In the genomic region with DNA sequence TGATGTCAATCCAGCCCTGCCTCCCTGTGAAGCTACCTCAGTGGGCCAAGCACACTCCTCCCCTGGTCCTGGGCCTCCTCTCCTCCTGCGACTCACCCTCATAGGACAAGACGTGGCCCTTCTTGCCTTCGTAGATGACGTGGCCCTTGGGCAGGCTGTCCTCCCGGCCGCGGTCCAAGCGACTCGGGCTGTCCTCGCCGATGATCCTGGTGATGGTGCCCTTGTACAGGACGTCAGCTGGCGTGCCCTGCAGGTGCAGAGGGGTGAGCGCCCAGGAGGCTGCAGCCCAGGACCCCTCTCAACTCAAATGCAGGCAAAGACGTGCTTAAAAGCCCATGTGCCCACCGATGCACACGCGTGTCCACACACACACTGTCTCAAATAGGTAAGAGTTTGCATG, we compare ENCODE assay signal across 29 cellular contexts. TPM values are rescaled to one million over a fixed set of nuclear protein-coding genes. Genes with fewer than 3 reads are reported as not detected.
"Had no signal": no experiment of that assay in that cellular context is flagged by ENCODE, and none has a peak within 500 bp of the region (broad histone marks: within the 10 kb centered on the region; RNA-seq: fewer than 3 reads in every experiment).

No MANE protein-coding gene starts in this region.

- H3K4me3 ChIP-seq: ascending aorta, coronary artery, dorsolateral prefrontal cortex, heart left ventricle had no signal

- FAIRE-seq: bronchial epithelial cell, frontal cortex had no signal

- H3K27me3 Mint-ChIP-seq: activated CD4-positive, alpha-beta memory T cell treated with anti-CD3 and anti-CD28 coated beads, Interleukin-2, amount 10 ng/mL, durations not matched to agents 7 days and 5 days; activated CD4-positive, alpha-beta T cell treated with anti-CD3 and anti-CD28 coated beads, Interleukin-2, amount 10 ng/mL, durations not matched to agents 7 days and 5 days; activated naive CD8-positive, alpha-beta T cell treated with anti-CD3 and anti-CD28 coated beads, Interleukin-2, amount 10 ng/mL, durations not matched to agents 7 days and 5 days; activated T-helper 17 cell treated with anti-CD3 and anti-CD28 coated beads, Interleukin-2, amount 50 U/mL, for 72 hours; central memory CD8-positive, alpha-beta T cell; dendritic cell treated with granulocyte-macrophage colony-stimulating factor and Interleukin-4, amounts not matched to agents 40 ng/mL and 50 ng/mL, for 4 days had no signal

- H3K9me3 Mint-ChIP-seq: activated CD4-positive, alpha-beta memory T cell treated with anti-CD3 and anti-CD28 coated beads, Interleukin-2, amount 10 ng/mL, durations not matched to agents 7 days and 5 days; activated CD4-positive, alpha-beta T cell treated with anti-CD3 and anti-CD28 coated beads, Interleukin-2, amount 10 ng/mL, durations not matched to agents 7 days and 5 days; activated naive CD4-positive, alpha-beta T cell treated with anti-CD3 and anti-CD28 coated beads, Interleukin-2, amount 50 U/mL, for 72 hours; activated naive CD8-positive, alpha-beta T cell treated with anti-CD3 and anti-CD28 coated beads, Interleukin-2, amount 10 ng/mL, durations not matched to agents 7 days and 5 days; activated T-cell treated with anti-CD3 and anti-CD28 coated beads, Interleukin-2, amount 50 U/mL, for 4 hours; activated T-helper 17 cell treated with anti-CD3 and anti-CD28 coated beads, Interleukin-2, amount 50 U/mL, for 72 hours; central memory CD8-positive, alpha-beta T cell; dendritic cell treated with granulocyte-macrophage colony-stimulating factor and Interleukin-4, amounts not matched to agents 40 ng/mL and 50 ng/mL, for 4 days; endodermal cell had no signal

- H3K4me1 Mint-ChIP-seq: activated CD4-positive, alpha-beta memory T cell treated with anti-CD3 and anti-CD28 coated beads, Interleukin-2, amount 10 ng/mL, durations not matched to agents 7 days and 5 days; activated CD4-positive, alpha-beta T cell treated with anti-CD3 and anti-CD28 coated beads, Interleukin-2, amount 10 ng/mL, durations not matched to agents 7 days and 5 days; activated naive CD8-positive, alpha-beta T cell treated with anti-CD3 and anti-CD28 coated beads, Interleukin-2, amount 10 ng/mL, durations not matched to agents 7 days and 5 days; activated T-helper 17 cell treated with anti-CD3 and anti-CD28 coated beads, Interleukin-2, amount 50 U/mL, for 72 hours; central memory CD8-positive, alpha-beta T cell; endodermal cell had no signal

- H3K36me3 Mint-ChIP-seq: activated naive CD4-positive, alpha-beta T cell treated with anti-CD3 and anti-CD28 coated beads, Interleukin-2, amount 50 U/mL, for 72 hours had no signal

- H3K27ac ChIP-seq: ascending aorta, brain microvascular endothelial cell, coronary artery, heart left ventricle had no signal

- ATAC-seq: activated naive CD4-positive, alpha-beta T cell treated with anti-CD3 and anti-CD28 coated beads, Interleukin-2, amount 50 U/mL, for 72 hours; activated T-cell treated with anti-CD3 and anti-CD28 coated beads, Interleukin-2, amount 50 U/mL, for 4 hours; esophagus mucosa; heart left ventricle had no signal

- H3K4me1 ChIP-seq: ascending aorta had no signal

- DNase-seq: activated CD4-positive, alpha-beta memory T cell treated with anti-CD3 and anti-CD28 coated beads, Interleukin-2, amount 10 ng/mL, durations not matched to agents 7 days and 5 days; activated CD4-positive, alpha-beta T cell treated with anti-CD3 and anti-CD28 coated beads for 4 hours; activated CD4-positive, alpha-beta T cell treated with anti-CD3 and anti-CD28 coated beads, Interleukin-2, amount 10 ng/mL, durations not matched to agents 7 days and 5 days; activated CD4-positive, alpha-beta T cell treated with anti-CD3 and anti-CD28 coated beads, Interleukin-2, amount 50 U/mL, for 4 hours; activated CD4-positive, CD25-positive, alpha-beta regulatory T cell; activated CD4-positive, CD25-positive, alpha-beta regulatory T cell treated with anti-CD3 and anti-CD28 coated beads, Interleukin-2, amount 50 U/mL, for 72 hours; activated effector memory CD4-positive, alpha-beta T cell treated with Interleukin-2 at 50 U/mL for 16 hours; activated gamma-delta T cell treated with Interleukin-2 at 50 U/mL for 16 hours; activated naive CD4-positive, alpha-beta T cell treated with Interleukin-2 at 50 U/mL for 16 hours; activated naive CD8-positive, alpha-beta T cell treated with anti-CD3 and anti-CD28 coated beads, Interleukin-2, amount 10 ng/mL, durations not matched to agents 7 days and 5 days; activated T-cell treated with anti-CD3 and anti-CD28 coated beads, Interleukin-2, amount 50 U/mL, for 4 hours; brain microvascular endothelial cell; dorsolateral prefrontal cortex; effector memory CD4-positive, alpha-beta T cell; endodermal cell; foreskin fibroblast; heart left ventricle; T-helper 2 cell had no signal

- H3K27ac Mint-ChIP-seq: activated CD4-positive, alpha-beta memory T cell treated with anti-CD3 and anti-CD28 coated beads, Interleukin-2, amount 10 ng/mL, durations not matched to agents 7 days and 5 days; activated CD4-positive, alpha-beta T cell treated with anti-CD3 and anti-CD28 coated beads, Interleukin-2, amount 10 ng/mL, durations not matched to agents 7 days and 5 days; activated naive CD8-positive, alpha-beta T cell treated with anti-CD3 and anti-CD28 coated beads, Interleukin-2, amount 10 ng/mL, durations not matched to agents 7 days and 5 days; activated T-helper 17 cell treated with anti-CD3 and anti-CD28 coated beads, Interleukin-2, amount 50 U/mL, for 72 hours; dendritic cell treated with granulocyte-macrophage colony-stimulating factor and Interleukin-4, amounts not matched to agents 40 ng/mL and 50 ng/mL, for 4 days; endodermal cell had no signal

- H3K4me3 Mint-ChIP-seq: activated CD4-positive, alpha-beta memory T cell treated with anti-CD3 and anti-CD28 coated beads, Interleukin-2, amount 10 ng/mL, durations not matched to agents 7 days and 5 days; activated CD4-positive, alpha-beta T cell treated with anti-CD3 and anti-CD28 coated beads, Interleukin-2, amount 10 ng/mL, durations not matched to agents 7 days and 5 days; activated naive CD8-positive, alpha-beta T cell treated with anti-CD3 and anti-CD28 coated beads, Interleukin-2, amount 10 ng/mL, durations not matched to agents 7 days and 5 days; activated T-cell treated with anti-CD3 and anti-CD28 coated beads, Interleukin-2, amount 50 U/mL, for 4 hours; activated T-helper 17 cell treated with anti-CD3 and anti-CD28 coated beads, Interleukin-2, amount 50 U/mL, for 72 hours; central memory CD8-positive, alpha-beta T cell; dendritic cell treated with granulocyte-macrophage colony-stimulating factor and Interleukin-4, amounts not matched to agents 40 ng/mL and 50 ng/mL, for 4 days; endodermal cell had no signal

- H3K9me3 ChIP-seq: ascending aorta, heart left ventricle had no signal

RNA-seq across cellular contexts. Expression of a gene that starts 55.6 kb away (rescaled TPM):
- total RNA-seq: activated CD4-positive, alpha-beta memory T cell treated with anti-CD3 and anti-CD28 coated beads, Interleukin-2, amount 10 ng/mL, durations not matched to agents 7 days and 5 days; activated CD4-positive, alpha-beta T cell treated with anti-CD3 and anti-CD28 coated beads, Interleukin-2, amount 10 ng/mL, durations not matched to agents 7 days and 5 days; activated naive CD8-positive, alpha-beta T cell treated with anti-CD3 and anti-CD28 coated beads, Interleukin-2, amount 10 ng/mL, durations not matched to agents 7 days and 5 days; activated T-cell treated with anti-CD3 and anti-CD28 coated beads, Interleukin-2, amount 50 U/mL, for 4 hours; activated T-helper 17 cell treated with anti-CD3 and anti-CD28 coated beads, Interleukin-2, amount 50 U/mL, for 72 hours; ascending aorta; bronchial epithelial cell; cardiac septum; esophagus mucosa; T-helper 1 cell treated with Interleukin-12 subunit alpha and Interleukin-12 subunit beta and Interleukin-4 antibody, amounts not matched to agents 30 ng/mL and 1 ng/mL, for 36 hours had no signal
